ENCODE assay signal across 14 cellular contexts in the genomic region with DNA sequence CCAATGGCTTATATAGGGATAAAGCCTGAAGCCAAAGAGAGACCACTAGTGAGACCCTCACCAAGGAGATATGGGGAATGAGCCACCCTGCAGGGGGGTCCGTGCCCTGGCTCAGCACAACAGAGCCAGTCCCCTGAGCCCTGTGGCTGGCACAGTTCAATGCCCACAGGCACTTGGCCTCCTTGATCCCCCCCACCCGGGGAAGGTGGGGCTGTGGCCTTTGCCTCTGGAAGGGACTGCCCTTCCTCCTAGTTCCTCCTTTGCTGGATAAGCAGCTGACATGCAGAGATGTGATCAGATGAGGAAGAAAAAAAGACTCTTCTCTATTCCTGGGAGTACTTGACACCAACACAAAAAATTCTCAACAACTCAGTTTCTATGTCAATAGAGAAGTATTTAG. TPM values are rescaled to one million over a fixed set of nuclear protein-coding genes. Genes with fewer than 3 reads are reported as not detected.
A peak's percentile ranks its signal among the peaks of the same experiment; 100 is the strongest.
DNase-seq lines count a peak whose midpoint lies in the region; ATAC-seq and TF ChIP-seq lines count a peak whose summit lies in the region.
"Had no signal": no experiment of that assay in that cellular context is flagged by ENCODE, and none has a peak within 500 bp of the region (broad histone marks: within the 10 kb centered on the region; RNA-seq: fewer than 3 reads in every experiment).

No MANE protein-coding gene starts in this region.

- H3K27me3 ChIP-seq in BLaER1 = no peaks in the 10 kb centered on the region
- H3K27me3 ChIP-seq in naive thymus-derived CD4-positive, alpha-beta T cell (ENCODE audit: control insufficient read depth in 2 of 2, insufficient read depth in 2 of 2, low read length in 2 of 2) = no peaks in the 10 kb centered on the region
- H3K27me3 ChIP-seq: brain microvascular endothelial cell, stomach had no signal

- peak; percentile 74 for ATAC-seq in naive thymus-derived CD4-positive, alpha-beta T cell

- peak; percentile 32 for DNase-seq in NCI-H460 (ENCODE audit: extremely low read depth, low read depth)
- no peak for DNase-seq in endothelial cell (ENCODE audit: low spot score)
- DNase-seq in naive thymus-derived CD4-positive, alpha-beta T cell = no peak
- DNase-seq in stimulated activated CD8-positive, alpha-beta memory T cell treated with anti-CD3 and anti-CD28 coated beads, Interleukin-4, amount 100 ng/mL, for 48 hours = no peak
- DNase-seq in OCI-M2 (lab: John Stamatoyannopoulos, UW; ENCODE audit: unreplicated experiment) = no peak
- no peak for DNase-seq in activated CD8-positive, alpha-beta memory T cell treated with anti-CD3 and anti-CD28 coated beads, Interleukin-2, amount 50 U/mL, for 4 hours
- DNase-seq in LoVo (ENCODE audit: low spot score) = no peak
- DNase-seq: activated effector memory CD4-positive, alpha-beta T cell treated with anti-CD3 and anti-CD28 coated beads, Interleukin-2, amount 50 U/mL, for 16 hours; NCI-H146; stomach had no signal

- intact Hi-C loops in naive thymus-derived CD4-positive, alpha-beta T cell (cut with micrococcal nuclease) = no loop called here

- no peak overlapping the region for H3K4me3 Mint-ChIP-seq in endothelial cell (ENCODE audit: unreplicated experiment)
- H3K4me3 Mint-ChIP-seq in naive thymus-derived CD4-positive, alpha-beta T cell = no peak overlapping the region
- H3K4me3 Mint-ChIP-seq: T-helper 1 cell treated with Interleukin-12 subunit alpha and Interleukin-12 subunit beta and Interleukin-4 antibody, amounts not matched to agents 30 μg/mL and 1 μg/mL, for 36 hours had no signal

- CTCF ChIA-PET in naive thymus-derived CD4-positive, alpha-beta T cell (lab: Charles Lee) = no interaction called here

- H3K27ac ChIP-seq in BLaER1 = peak overlapping the region; percentile 12; the same call in 1 of the 2 replicates
- H3K27ac ChIP-seq in naive thymus-derived CD4-positive, alpha-beta T cell (ENCODE audit: low read depth, low read length) = no peak overlapping the region
- H3K27ac ChIP-seq: C4-2B had no signal

- H3K27me3 Mint-ChIP-seq in endothelial cell (ENCODE audit: unreplicated experiment) = peaks cover 3% of the 10 kb centered on the region
- H3K27me3 Mint-ChIP-seq in naive thymus-derived CD4-positive, alpha-beta T cell = no peaks in the 10 kb centered on the region

- no peaks in the 10 kb centered on the region for H3K9me3 ChIP-seq in BLaER1
- H3K9me3 ChIP-seq in naive thymus-derived CD4-positive, alpha-beta T cell (ENCODE audit: control insufficient read depth in 2 of 3, low read length in 3 of 3) = no peaks in the 10 kb centered on the region
- H3K9me3 ChIP-seq: stomach had no signal

- peaks cover 3% of the 10 kb centered on the region; the same call in 1 of the 2 replicates for H3K36me3 ChIP-seq in BLaER1
- H3K36me3 ChIP-seq in naive thymus-derived CD4-positive, alpha-beta T cell (ENCODE audit: control insufficient read depth in 2 of 3, insufficient read depth in 3 of 3, low read length in 3 of 3) = no peaks in the 10 kb centered on the region
- H3K36me3 ChIP-seq: brain microvascular endothelial cell, stomach had no signal

- POLR2A ChIA-PET in naive thymus-derived CD4-positive, alpha-beta T cell (lab: Charles Lee) = no interaction called here

- H3K9ac ChIP-seq in BLaER1 = no peak overlapping the region

- H3K36me3 Mint-ChIP-seq in endothelial cell (ENCODE audit: low read depth, unreplicated experiment) = peaks cover 7% of the 10 kb centered on the region
- peaks cover 0 to 7% (median 0%) of the 10 kb centered on the region in 5 donors for H3K36me3 Mint-ChIP-seq in naive thymus-derived CD4-positive, alpha-beta T cell

- peak overlapping the region; percentile 77 for H3K4me2 ChIP-seq in BLaER1

- peak overlapping the region; percentile 42 for H3K27ac Mint-ChIP-seq in endothelial cell (ENCODE audit: unreplicated experiment)
- H3K27ac Mint-ChIP-seq in naive thymus-derived CD4-positive, alpha-beta T cell = no peak overlapping the region
- H3K27ac Mint-ChIP-seq: T-helper 1 cell treated with Interleukin-12 subunit alpha and Interleukin-12 subunit beta and Interleukin-4 antibody, amounts not matched to agents 30 μg/mL and 1 μg/mL, for 36 hours had no signal

- H3K4me3 ChIP-seq in BLaER1 = no peak overlapping the region
- no peak overlapping the region for H3K4me3 ChIP-seq in naive thymus-derived CD4-positive, alpha-beta T cell (ENCODE audit: low read length)
- H3K4me3 ChIP-seq: stomach had no signal

- H3K4me1 ChIP-seq in BLaER1 = peaks cover 35% of the 10 kb centered on the region
- no peaks in the 10 kb centered on the region for H3K4me1 ChIP-seq in naive thymus-derived CD4-positive, alpha-beta T cell (ENCODE audit: control insufficient read depth in 2 of 2, insufficient read depth in 2 of 2, low read length in 2 of 2)

- no peaks in the 10 kb centered on the region for H3K9me3 Mint-ChIP-seq in endothelial cell (ENCODE audit: unreplicated experiment)
- peaks cover 0 to 6% (median 0%) of the 10 kb centered on the region in 11 donors for H3K9me3 Mint-ChIP-seq in naive thymus-derived CD4-positive, alpha-beta T cell
- H3K9me3 Mint-ChIP-seq: T-helper 1 cell treated with Interleukin-12 subunit alpha and Interleukin-12 subunit beta and Interleukin-4 antibody, amounts not matched to agents 30 μg/mL and 1 μg/mL, for 36 hours had no signal

- no peak for TF ChIP-seq CTCF in endothelial cell (IDR thresholded peaks at IDR 0.05; ENCODE audit: unreplicated experiment)

- H4K20me1 ChIP-seq in BLaER1 = peaks cover 18% of the 10 kb centered on the region

- H3K4me1 Mint-ChIP-seq in endothelial cell (ENCODE audit: unreplicated experiment) = peaks cover 36% of the 10 kb centered on the region
- H3K4me1 Mint-ChIP-seq in naive thymus-derived CD4-positive, alpha-beta T cell = peaks cover 3 to 10% (median 4%) of the 10 kb centered on the region in 7 donors

RNA-seq across cellular contexts. Expression of a gene that starts 19.9 kb away (rescaled TPM):
- total RNA-seq in NCI-H460 (2014; rRNA removed; shearing (Covaris generic)) = 35.0 and 40.9 TPM in 2 replicates
- polyA plus RNA-seq in NCI-H460 (2014; cell fraction: nucleus; rRNA removed) = 23.7 and 23.8 TPM in 2 replicates
- 93.5 TPM for total RNA-seq in endothelial cell (ENCODE audit: unreplicated experiment)
- total RNA-seq in naive thymus-derived CD4-positive, alpha-beta T cell = 1 to 10 TPM in 3 of 5 experiments, under 1 TPM in 1, not detected in 1; 0.65 to 9.5 (median 5.0) TPM
- under 1 TPM in 1 of 2 donors, not detected in 1; 0.08 TPM for polyA plus RNA-seq in naive thymus-derived CD4-positive, alpha-beta T cell
